Comparison of ENCODE assay signal across 19 cellular contexts in genomic region chr18:33532978-33533377, GRCh38. TPM values are rescaled to one million over a fixed set of nuclear protein-coding genes. Genes with fewer than 3 reads are reported as not detected.
DNase-seq lines count a peak whose midpoint lies in the region; ATAC-seq, FAIRE-seq and TF ChIP-seq lines count a peak whose summit lies in the region.
"Had no signal": no experiment of that assay in that cellular context is flagged by ENCODE, and none has a peak within 500 bp of the region (broad histone marks: within the 10 kb centered on the region; RNA-seq: fewer than 3 reads in every experiment).

No MANE protein-coding gene starts in this region.

- no peak for TF ChIP-seq CTCF in mucosa of descending colon (IDR thresholded peaks at IDR 0.05)
- TF ChIP-seq CTCF in tibial nerve (IDR thresholded peaks at IDR 0.05) = no peak

- no peak overlapping the region for H3K27ac ChIP-seq in tibial nerve
- H3K27ac ChIP-seq: C4-2B had no signal

- H3K4me3 ChIP-seq in mucosa of descending colon = no peak overlapping the region
- no peak overlapping the region for H3K4me3 ChIP-seq in tibial nerve
- H3K4me3 ChIP-seq: K562 had no signal

- peak; percentile 88 for ATAC-seq in left lobe of liver
- ATAC-seq in mucosa of descending colon = peak; percentile 99
- no peak for ATAC-seq in GM21423 (IDR thresholded peaks at IDR 0.05; ENCODE audit: unreplicated experiment)
- ATAC-seq: K562 had no signal

- H3K9me3 ChIP-seq in mucosa of descending colon (no peaks in the 10 kb centered on the region), tibial nerve (no peaks in the 10 kb centered on the region)
- H3K9me3 ChIP-seq: BE2C, Caco-2 had no signal

- no peaks in the 10 kb centered on the region for H3K36me3 ChIP-seq in mucosa of descending colon (ENCODE audit: low read depth)
- no peaks in the 10 kb centered on the region for H3K36me3 ChIP-seq in tibial nerve
- H3K36me3 ChIP-seq: BE2C had no signal

- H3K27me3 ChIP-seq in tibial nerve = no peaks in the 10 kb centered on the region
- H3K27me3 ChIP-seq: BE2C had no signal

- intact Hi-C loops in mucosa of descending colon (cut with DNase I, micrococcal nuclease) = no loop called here

- no peak for DNase-seq in left lobe of liver (ENCODE audit: low spot score)
- DNase-seq in mucosa of descending colon = peak in 1 of 3 donors; percentile 32
- no peak for DNase-seq in tibial nerve (ENCODE audit: low spot score in 2 of 2)
- DNase-seq in EL = no peak
- DNase-seq in activated CD4-positive, CD25-positive, alpha-beta regulatory T cell treated with anti-CD3 and anti-CD28 coated beads, Interleukin-2, amount 50 U/mL, for 72 hours = no peak
- DNase-seq: ACHN; BE2C; Caco-2; CD4-positive, alpha-beta T cell; GDM1; H9; IMR-90 had no signal

- WGBS in tibial nerve, 2 donors = 77 to 83% methylated on average over 1 of the region's 1 CpG

- peaks cover 12% of the 10 kb centered on the region for H3K4me1 ChIP-seq in mucosa of descending colon (ENCODE audit: low read depth)
- H3K4me1 ChIP-seq in tibial nerve = no peaks in the 10 kb centered on the region
- H3K4me1 ChIP-seq: BE2C, Caco-2 had no signal

- TF ChIP-seq EP300 in tibial nerve (IDR thresholded peaks at IDR 0.05) = no peak

- FAIRE-seq in colon (lab: Jason Lieb, UNC) = peak; percentile 41
- FAIRE-seq: A204.1, H1, K562 had no signal

- TF ChIP-seq POLR2A in tibial nerve (IDR thresholded peaks at IDR 0.05) = no peak

RNA-seq across cellular contexts. Expression of gene ASXL3, which starts 45.0 kb away (rescaled TPM):
- 2.6 TPM for total RNA-seq in left lobe of liver
- total RNA-seq in mucosa of descending colon = 1 to 10 TPM; 2.4 to 8.5 (median 4.0) TPM
- total RNA-seq in tibial nerve = 1 to 10 TPM; 3.7 to 7.2 (median 6.2) TPM
- total RNA-seq: CD4-positive, alpha-beta T cell; HT-29; K562 had no signal
